16 cellular contexts compared by ENCODE assay signal in the genomic region with DNA sequence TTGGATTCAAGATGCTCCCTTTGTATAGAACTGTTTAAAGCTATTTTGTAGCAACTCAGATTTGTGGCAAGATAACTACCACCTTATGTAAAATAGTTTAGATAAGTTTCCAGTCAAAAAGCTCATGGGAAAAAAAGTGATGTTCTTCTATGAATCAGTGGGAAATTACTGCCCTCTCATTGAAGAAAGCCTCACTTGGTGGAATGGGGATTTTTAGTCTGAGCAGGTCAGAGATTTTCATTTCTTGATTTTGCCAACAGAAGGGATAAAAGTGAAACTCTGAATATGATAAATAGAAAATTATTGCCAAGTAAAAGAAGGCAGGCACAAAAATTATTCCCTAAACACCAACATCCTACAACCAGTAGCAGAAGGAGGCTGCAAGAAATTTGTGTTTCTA. TPM values are rescaled to one million over a fixed set of nuclear protein-coding genes. Genes with fewer than 3 reads are reported as not detected.
DNase-seq lines count a peak whose midpoint lies in the region; ATAC-seq and FAIRE-seq lines count a peak whose summit lies in the region.
"Had no signal": no experiment of that assay in that cellular context is flagged by ENCODE, and none has a peak within 500 bp of the region (broad histone marks: within the 10 kb centered on the region; RNA-seq: fewer than 3 reads in every experiment).

No MANE protein-coding gene starts in this region.

- peak overlapping the region; percentile 31 for H3K27ac Mint-ChIP-seq in activated T-cell treated with anti-CD3 and anti-CD28 coated beads, Interleukin-2, amount 50 U/mL, for 24 hours
- no peak overlapping the region for H3K27ac Mint-ChIP-seq in stimulated activated naive CD8-positive, alpha-beta T cell treated with anti-CD3 and anti-CD28 coated beads, Interleukin-15, amount 100 ng/mL, for 72 hours
- peak overlapping the region; percentile 13 for H3K27ac Mint-ChIP-seq in activated T-helper 2 cell treated with anti-CD3 and anti-CD28 coated beads, Interferon-gamma antibody, Interleukin-2, Interleukin-4, amounts not matched to agents 10 μg/mL and 5 μg/mL and 100 μg/mL, durations not matched to agents 14 hours and 24 hours and 36 hours
- H3K27ac Mint-ChIP-seq: GM23338, H9 had no signal

- no peak for DNase-seq in activated T-cell treated with anti-CD3 and anti-CD28 coated beads, Interleukin-2, amount 50 U/mL, for 24 hours
- DNase-seq in activated T-cell treated with anti-CD3 and anti-CD28 coated beads, Interleukin-2, amount 50 U/mL, for 48 hours, result no peak
- DNase-seq in stimulated activated naive CD8-positive, alpha-beta T cell treated with anti-CD3 and anti-CD28 coated beads, Interleukin-15, Interleukin-2, amounts not matched to agents 100 U/mL and 50 U/mL, for 24 hours, result no peak
- DNase-seq in stimulated activated naive CD8-positive, alpha-beta T cell treated with anti-CD3 and anti-CD28 coated beads, Interleukin-15, amount 100 ng/mL, for 72 hours, result no peak
- DNase-seq in activated T-helper 2 cell treated with anti-CD3 and anti-CD28 coated beads, Interferon-gamma antibody, Interleukin-2, Interleukin-4, amounts not matched to agents 10 μg/mL and 5 μg/mL and 100 μg/mL, durations not matched to agents 14 hours and 24 hours and 36 hours (ENCODE audit: low spot score), result no peak
- DNase-seq in NCI-H1694 treated with DMSO at 0.1 percent for 48 hours (lab: John Stamatoyannopoulos, UW), result no peak
- DNase-seq in frontal cortex (ENCODE audit: low spot score in 2 of 2), result no peak
- DNase-seq: DMS153, H9, KG1, MG63, NCI-H2227 treated with DMSO at 0.1 percent for 48 hours had no signal

- no peak overlapping the region for H3K4me3 Mint-ChIP-seq in activated T-cell treated with anti-CD3 and anti-CD28 coated beads, Interleukin-2, amount 50 U/mL, for 24 hours
- H3K4me3 Mint-ChIP-seq in stimulated activated naive CD8-positive, alpha-beta T cell treated with anti-CD3 and anti-CD28 coated beads, Interleukin-15, amount 100 ng/mL, for 72 hours, result peak overlapping the region in 1 of 2 donors; percentile 29
- H3K4me3 Mint-ChIP-seq in activated T-helper 2 cell treated with anti-CD3 and anti-CD28 coated beads, Interferon-gamma antibody, Interleukin-2, Interleukin-4, amounts not matched to agents 10 μg/mL and 5 μg/mL and 100 μg/mL, durations not matched to agents 14 hours and 24 hours and 36 hours (ENCODE audit: low read depth), result no peak overlapping the region
- H3K4me3 Mint-ChIP-seq: GM23338, H9 had no signal

- peak; percentile 35 for ATAC-seq in stimulated activated naive CD8-positive, alpha-beta T cell treated with anti-CD3 and anti-CD28 coated beads, Interleukin-15, Interleukin-2, amounts not matched to agents 100 U/mL and 50 U/mL, for 24 hours
- ATAC-seq in stimulated activated naive CD8-positive, alpha-beta T cell treated with anti-CD3 and anti-CD28 coated beads, Interleukin-15, amount 100 ng/mL, for 72 hours, result no peak

- no peaks in the 10 kb centered on the region for H3K27me3 Mint-ChIP-seq in activated T-cell treated with anti-CD3 and anti-CD28 coated beads, Interleukin-2, amount 50 U/mL, for 24 hours
- H3K27me3 Mint-ChIP-seq in stimulated activated naive CD8-positive, alpha-beta T cell treated with anti-CD3 and anti-CD28 coated beads, Interleukin-15, amount 100 ng/mL, for 72 hours, result no peaks in the 10 kb centered on the region
- no peaks in the 10 kb centered on the region for H3K27me3 Mint-ChIP-seq in activated T-helper 2 cell treated with anti-CD3 and anti-CD28 coated beads, Interferon-gamma antibody, Interleukin-2, Interleukin-4, amounts not matched to agents 10 μg/mL and 5 μg/mL and 100 μg/mL, durations not matched to agents 14 hours and 24 hours and 36 hours (ENCODE audit: low read depth)

- intact Hi-C loops in activated T-helper 2 cell treated with anti-CD3 and anti-CD28 coated beads, Interferon-gamma antibody, Interleukin-2, Interleukin-4, amounts not matched to agents 10 μg/mL and 5 μg/mL and 100 μg/mL, durations not matched to agents 14 hours and 24 hours and 36 hours (cut with micrococcal nuclease), result loop anchor here (1.0 to 2.0 kb wide), 6 partner anchors 23 to 198 kb away; no protein-coding TSS in a partner anchor

- no peaks in the 10 kb centered on the region for H3K36me3 Mint-ChIP-seq in activated T-cell treated with anti-CD3 and anti-CD28 coated beads, Interleukin-2, amount 50 U/mL, for 24 hours (ENCODE audit: low read depth)
- H3K36me3 Mint-ChIP-seq in activated T-helper 2 cell treated with anti-CD3 and anti-CD28 coated beads, Interferon-gamma antibody, Interleukin-2, Interleukin-4, amounts not matched to agents 10 μg/mL and 5 μg/mL and 100 μg/mL, durations not matched to agents 14 hours and 24 hours and 36 hours (ENCODE audit: low read depth), result no peaks in the 10 kb centered on the region

- H3K9me3 Mint-ChIP-seq in activated T-cell treated with anti-CD3 and anti-CD28 coated beads, Interleukin-2, amount 50 U/mL, for 24 hours, result no peaks in the 10 kb centered on the region
- H3K9me3 Mint-ChIP-seq in stimulated activated naive CD8-positive, alpha-beta T cell treated with anti-CD3 and anti-CD28 coated beads, Interleukin-15, amount 100 ng/mL, for 72 hours, result peaks cover 0 to 4% of the 10 kb centered on the region in 2 donors
- H3K9me3 Mint-ChIP-seq in activated T-helper 2 cell treated with anti-CD3 and anti-CD28 coated beads, Interferon-gamma antibody, Interleukin-2, Interleukin-4, amounts not matched to agents 10 μg/mL and 5 μg/mL and 100 μg/mL, durations not matched to agents 14 hours and 24 hours and 36 hours, result peaks cover 8% of the 10 kb centered on the region
- H3K9me3 Mint-ChIP-seq: GM23338 had no signal

- peaks cover 19% of the 10 kb centered on the region for H3K4me1 Mint-ChIP-seq in activated T-cell treated with anti-CD3 and anti-CD28 coated beads, Interleukin-2, amount 50 U/mL, for 24 hours (ENCODE audit: low read depth)
- peaks cover 18% of the 10 kb centered on the region for H3K4me1 Mint-ChIP-seq in stimulated activated naive CD8-positive, alpha-beta T cell treated with anti-CD3 and anti-CD28 coated beads, Interleukin-15, amount 100 ng/mL, for 72 hours
- peaks cover 24% of the 10 kb centered on the region for H3K4me1 Mint-ChIP-seq in activated T-helper 2 cell treated with anti-CD3 and anti-CD28 coated beads, Interferon-gamma antibody, Interleukin-2, Interleukin-4, amounts not matched to agents 10 μg/mL and 5 μg/mL and 100 μg/mL, durations not matched to agents 14 hours and 24 hours and 36 hours (ENCODE audit: low read depth)
- H3K4me1 Mint-ChIP-seq: GM23338, H9 had no signal

- FAIRE-seq in frontal cortex (lab: Jason Lieb, UNC), result no peak

RNA-seq across cellular contexts. Expression of gene CSTA, which starts 25.8 kb away (rescaled TPM):
- total RNA-seq in activated T-helper 2 cell treated with anti-CD3 and anti-CD28 coated beads, Interferon-gamma antibody, Interleukin-2, Interleukin-4, amounts not matched to agents 10 μg/mL and 5 μg/mL and 100 μg/mL, durations not matched to agents 14 hours and 24 hours and 36 hours, result not detected in 2 replicates
- not detected for total RNA-seq in frontal cortex
- total RNA-seq: A172, Calu3, GM23338, H9, IMR-90 had no signal

Comparison
In these comparisons a context has a peak if more than half of its experiments do, and no peak if none do; other contexts are left out.
1. H3K27ac Mint-ChIP-seq: peak in activated T-cell treated with anti-CD3 and anti-CD28 coated beads, Interleukin-2, amount 50 U/mL, for 24 hours (single experiment) and activated T-helper 2 cell treated with anti-CD3 and anti-CD28 coated beads, Interferon-gamma antibody, Interleukin-2, Interleukin-4, amounts not matched to agents 10 μg/mL and 5 μg/mL and 100 μg/mL, durations not matched to agents 14 hours and 24 hours and 36 hours (single experiment); none in stimulated activated naive CD8-positive, alpha-beta T cell treated with anti-CD3 and anti-CD28 coated beads, Interleukin-15, amount 100 ng/mL, for 72 hours (0 of 2).